Comparison of ENCODE assay signal across 8 cellular contexts in genomic region chr11:102451693-102452460, GRCh38. TPM values are rescaled to one million over a fixed set of nuclear protein-coding genes. Genes with fewer than 3 reads are reported as not detected.
A peak's percentile ranks its signal among the peaks of the same experiment; 100 is the strongest.
DNase-seq lines count a peak whose midpoint lies in the region; ATAC-seq and TF ChIP-seq lines count a peak whose summit lies in the region.

No MANE protein-coding gene starts in this region.

- CTCF ChIA-PET in BJ (lab: Yijun Ruan, JAX), result interaction anchor here (1.3 to 1.8 kb wide), 2 partner anchors 61 to 110 kb away, joined by 4 to 9 read pairs; no protein-coding TSS in a partner anchor
- CTCF ChIA-PET in activated CD8-positive, alpha-beta memory T cell treated with anti-CD3 and anti-CD28 coated beads, Interleukin-2, amount 10 ng/mL, durations not matched to agents 7 days and 5 days (lab: Charles Lee), result interaction anchor here (0.7 to 2.3 kb wide), 17 partner anchors 15 to 163 kb away, joined by 3 to 12 read pairs (median 4); no protein-coding TSS in a partner anchor

- H3K4me1 Mint-ChIP-seq in activated CD8-positive, alpha-beta memory T cell treated with anti-CD3 and anti-CD28 coated beads, Interleukin-2, amount 10 ng/mL, durations not matched to agents 7 days and 5 days, result peaks cover 64% of the 10 kb centered on the region

- POLR2A ChIA-PET in BJ (lab: Charles Lee), result no interaction called here

- TF ChIP-seq CTCF in BJ (IDR thresholded peaks at IDR 0.05; ENCODE audit: insufficient read depth, low read depth, low read length) (peak; percentile 34; the same call in 1 of the 2 replicates), epithelial cell of esophagus (IDR thresholded peaks at IDR 0.05; ENCODE audit: insufficient read depth, low read depth, low read length, missing control alignments) (peak; percentile 9)

- H3K27me3 ChIP-seq in BJ (ENCODE audit: control insufficient read depth, insufficient read depth, low read length), result no peaks in the 10 kb centered on the region
- H3K27me3 ChIP-seq in mucosa of stomach (ENCODE audit: control insufficient read depth, insufficient read depth, low read length), result no peaks in the 10 kb centered on the region

- no peaks in the 10 kb centered on the region for H3K36me3 ChIP-seq in BJ (ENCODE audit: control insufficient read depth, insufficient read depth, low read length)
- no peaks in the 10 kb centered on the region for H3K36me3 ChIP-seq in mucosa of stomach (ENCODE audit: control insufficient read depth, insufficient read depth, low read length)

- H3K27me3 Mint-ChIP-seq in activated CD8-positive, alpha-beta memory T cell treated with anti-CD3 and anti-CD28 coated beads, Interleukin-2, amount 10 ng/mL, durations not matched to agents 7 days and 5 days, result no peaks in the 10 kb centered on the region

- ATAC-seq in GM19025 (IDR thresholded peaks at IDR 0.05; ENCODE audit: low read depth, unreplicated experiment) (peak; percentile 58), HG03342 (IDR thresholded peaks at IDR 0.05; ENCODE audit: unreplicated experiment) (peak; percentile 65)
- ATAC-seq in activated CD8-positive, alpha-beta memory T cell treated with anti-CD3 and anti-CD28 coated beads, Interleukin-2, amount 10 ng/mL, durations not matched to agents 7 days and 5 days, result peak; percentile 67

- peaks cover 33% of the 10 kb centered on the region for H3K4me1 ChIP-seq in mucosa of stomach (ENCODE audit: control insufficient read depth, insufficient read depth, low read length)

- no peak for DNase-seq in BJ (ENCODE audit: low read depth)
- DNase-seq in NCI-H82 (lab: John Stamatoyannopoulos, UW), result peak; percentile 75
- peak; percentile 90 for DNase-seq in activated CD8-positive, alpha-beta memory T cell treated with anti-CD3 and anti-CD28 coated beads, Interleukin-2, amount 10 ng/mL, durations not matched to agents 7 days and 5 days
- peak; percentile 55 for DNase-seq in epithelial cell of esophagus (ENCODE audit: low read depth)
- peak; percentile 37 for DNase-seq in stimulated activated CD8-positive, alpha-beta memory T cell treated with anti-CD3 and anti-CD28 coated beads, Interleukin-7, amount 100 ng/mL, for 24 hours (ENCODE audit: low read depth)

- H3K36me3 Mint-ChIP-seq in activated CD8-positive, alpha-beta memory T cell treated with anti-CD3 and anti-CD28 coated beads, Interleukin-2, amount 10 ng/mL, durations not matched to agents 7 days and 5 days, result peaks cover 36% of the 10 kb centered on the region

- no peaks in the 10 kb centered on the region for H3K9me3 ChIP-seq in mucosa of stomach (ENCODE audit: control insufficient read depth, low read length)

- H3K27ac Mint-ChIP-seq in activated CD8-positive, alpha-beta memory T cell treated with anti-CD3 and anti-CD28 coated beads, Interleukin-2, amount 10 ng/mL, durations not matched to agents 7 days and 5 days, result peak overlapping the region; percentile 98

- peak overlapping the region; percentile 86 for H3K9ac ChIP-seq in mucosa of stomach (ENCODE audit: low read length)

- H3K4me3 ChIP-seq in BJ (ENCODE audit: low read depth, low read length) (peak overlapping the region; percentile 92), epithelial cell of esophagus (ENCODE audit: low read length) (peak overlapping the region; percentile 78), mucosa of stomach (ENCODE audit: low read length) (peak overlapping the region; percentile 58)

- peak overlapping the region; percentile 87 for H3K4me3 Mint-ChIP-seq in activated CD8-positive, alpha-beta memory T cell treated with anti-CD3 and anti-CD28 coated beads, Interleukin-2, amount 10 ng/mL, durations not matched to agents 7 days and 5 days

- H3K9me3 Mint-ChIP-seq in activated CD8-positive, alpha-beta memory T cell treated with anti-CD3 and anti-CD28 coated beads, Interleukin-2, amount 10 ng/mL, durations not matched to agents 7 days and 5 days (ENCODE audit: low read depth), result no peaks in the 10 kb centered on the region

RNA-seq across cellular contexts. Expression of gene TMEM123, which starts 0.7 kb away (rescaled TPM):
- polyA plus RNA-seq in BJ (2011; rRNA removed), result 200 and 330 TPM in 2 replicates
- 69.1 and 70.9 TPM in 2 replicates for polyA minus RNA-seq in BJ (2011; rRNA and poly(A)+ RNA removed)
- 100 to 1,000 TPM; 194 to 242 TPM for total RNA-seq in activated CD8-positive, alpha-beta memory T cell treated with anti-CD3 and anti-CD28 coated beads, Interleukin-2, amount 10 ng/mL, durations not matched to agents 7 days and 5 days
